Comparison of ENCODE assay signal across 5 cellular contexts in genomic region chr2:30989746-30990145, GRCh38.
"Had no signal": no experiment of that assay in that cellular context is flagged by ENCODE, and none has a peak within 500 bp of the region (broad histone marks: within the 10 kb centered on the region; RNA-seq: fewer than 3 reads in every experiment).

No MANE protein-coding gene starts in this region.

- ATAC-seq: K562 had no signal

- H3K4me2 ChIP-seq: GM23338 had no signal

- DNase-seq: H9, HCEC 1CT, IMR-90 had no signal

- H2AFZ ChIP-seq: GM23338 had no signal

- H3K4me3 ChIP-seq: GM23338, K562 had no signal
